8 cellular contexts compared by ENCODE assay signal in the genomic region with DNA sequence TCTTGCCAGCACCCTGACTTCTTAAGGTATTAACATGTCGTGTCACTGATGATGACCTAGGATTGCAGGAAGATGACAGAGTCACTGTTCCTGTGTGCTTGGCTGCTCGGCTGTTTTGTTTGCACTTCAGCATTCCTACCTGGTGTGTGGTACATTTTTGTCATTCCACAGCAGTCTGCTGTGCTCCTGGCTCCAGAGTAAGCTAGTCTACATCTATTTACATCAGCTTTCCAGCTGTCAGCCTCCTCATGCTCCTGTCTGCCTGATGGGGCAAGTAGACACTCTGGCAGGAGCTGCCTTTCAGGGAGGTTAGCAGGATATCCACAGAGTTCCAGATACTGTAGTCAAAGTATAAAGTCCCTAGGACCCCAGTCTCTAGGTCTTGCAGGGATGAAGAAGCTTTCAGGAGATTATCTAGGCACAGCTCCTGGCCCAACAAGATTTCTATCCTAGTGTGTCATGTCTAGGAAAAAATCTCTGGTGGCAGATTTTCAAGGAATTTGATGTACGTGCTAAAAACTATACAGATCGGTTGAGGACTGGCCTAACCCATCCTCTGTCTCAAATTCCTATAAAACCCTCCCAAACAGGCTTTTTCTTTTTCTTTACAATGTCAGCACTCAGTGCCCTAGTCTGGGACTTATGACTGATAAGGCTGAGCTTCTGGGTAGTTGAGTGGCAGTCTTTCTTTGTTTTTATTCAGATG. TPM values are rescaled to one million over a fixed set of nuclear protein-coding genes. Genes with fewer than 3 reads are reported as not detected.
DNase-seq lines count a peak whose midpoint lies in the region; ATAC-seq and TF ChIP-seq lines count a peak whose summit lies in the region.

No MANE protein-coding gene starts in this region.

- peaks cover 48% of the 10 kb centered on the region for H3K4me1 Mint-ChIP-seq in progenitor cell of endocrine pancreas (ENCODE audit: low read depth)

- peak overlapping the region; percentile 48 for H3K4me3 Mint-ChIP-seq in progenitor cell of endocrine pancreas (ENCODE audit: low read depth)

- peak; percentile 98 for DNase-seq in ELR (ENCODE audit: low read depth)
- peak; percentile 53 for DNase-seq in T1000 (lab: John Stamatoyannopoulos, UW)
- peak; percentile 98 for DNase-seq in glomerular visceral epithelial cell (ENCODE audit: extremely low spot score)
- peak; percentile 40 for DNase-seq in progenitor cell of endocrine pancreas (ENCODE audit: low spot score, unreplicated experiment)
- DNase-seq in NCI-H2029 treated with DMSO at 0.1 percent for 48 hours (lab: John Stamatoyannopoulos, UW), result no peak
- no peak for DNase-seq in GM10266 (ENCODE audit: extremely low spot score)
- DNase-seq in NCI-H2107 (lab: John Stamatoyannopoulos, UW), result no peak

- peak overlapping the region; percentile 97 for H3K27ac Mint-ChIP-seq in progenitor cell of endocrine pancreas

- TF ChIP-seq CTCF in progenitor cell of endocrine pancreas (IDR thresholded peaks at IDR 0.05; ENCODE audit: unreplicated experiment) (no peak), GM10266 (IDR thresholded peaks at IDR 0.05; ENCODE audit: control insufficient read depth, insufficient read depth, low read depth, missing control alignments) (no peak)

- H3K27me3 Mint-ChIP-seq in progenitor cell of endocrine pancreas, result no peaks in the 10 kb centered on the region

- no peaks in the 10 kb centered on the region for H3K9me3 Mint-ChIP-seq in progenitor cell of endocrine pancreas (ENCODE audit: low read depth)

- no peaks in the 10 kb centered on the region for H3K36me3 Mint-ChIP-seq in progenitor cell of endocrine pancreas (ENCODE audit: insufficient read depth)

- ATAC-seq in GM18517 (IDR thresholded peaks at IDR 0.05; ENCODE audit: unreplicated experiment), result no peak

RNA-seq across cellular contexts. Expression of a gene that starts 28.5 kb away (rescaled TPM):
- total RNA-seq in progenitor cell of endocrine pancreas, result 17.9 and 20.8 TPM in 2 replicates

Comparison
In these comparisons a context has a peak if more than half of its experiments do, and no peak if none do; other contexts are left out.
1. DNase-seq: peak in ELR (single experiment), T1000 (single experiment), glomerular visceral epithelial cell (single experiment) and progenitor cell of endocrine pancreas (single experiment); none in NCI-H2029 treated with DMSO at 0.1 percent for 48 hours (single experiment), GM10266 (single experiment) and NCI-H2107 (single experiment).